Comparison of ENCODE assay signal across 1 cellular context in the genomic region with DNA sequence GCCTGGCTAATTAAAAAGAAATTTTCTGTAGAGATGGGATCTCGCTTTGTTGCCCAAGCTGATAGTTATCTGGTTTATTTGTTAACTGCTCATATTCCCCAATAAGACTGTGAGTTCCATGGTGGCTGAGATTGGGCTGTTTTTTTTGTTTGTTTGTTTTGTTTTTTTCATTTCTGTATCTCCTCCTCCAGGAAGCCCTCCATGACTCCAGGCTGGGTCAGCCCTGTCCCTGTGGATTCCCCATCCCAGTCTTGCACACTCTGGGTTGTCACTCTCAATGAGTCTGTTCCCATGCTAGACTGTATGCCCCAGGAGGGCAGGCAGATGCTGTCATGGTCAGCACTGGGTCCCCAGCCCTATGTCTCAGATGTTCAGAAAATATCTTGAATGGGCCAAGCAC.
TF ChIP-seq lines count a peak whose summit lies in the region.

No MANE protein-coding gene starts in this region.

TF ChIP-seq in H1, 55 proteins besides CTCF, POLR2A, EP300 and RAD21:
- TF ChIP-seq KDM1A (IDR thresholded peaks at IDR 0.05; ENCODE audit: borderline replicate concordance, low read length) = no peak
- no peak for TF ChIP-seq RNF2 (IDR thresholded peaks at IDR 0.05; ENCODE audit: borderline replicate concordance, low read depth, low read length, missing control alignments, poor library complexity, severe bottlenecking)
- TF ChIP-seq NANOG (IDR thresholded peaks at IDR 0.05; ENCODE audit: insufficient read depth, low read depth, low read length, poor library complexity, severe bottlenecking) = no peak
- TF ChIP-seq CBX5 (IDR thresholded peaks at IDR 0.05; ENCODE audit: low read depth, low read length) = no peak
- no peak for TF ChIP-seq SAP30 (IDR thresholded peaks at IDR 0.05; ENCODE audit: insufficient read depth, insufficient replicate concordance, low read length)
- no peak for TF ChIP-seq KDM4A (IDR thresholded peaks at IDR 0.05; ENCODE audit: low read depth, low read length, severe bottlenecking)
- TF ChIP-seq, protein P1, sequence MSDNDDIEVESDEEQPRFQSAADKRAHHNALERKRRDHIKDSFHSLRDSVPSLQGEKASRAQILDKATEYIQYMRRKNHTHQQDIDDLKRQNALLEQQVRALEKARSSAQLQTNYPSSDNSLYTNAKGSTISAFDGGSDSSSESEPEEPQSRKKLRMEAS (IDR thresholded peaks at IDR 0.05) = no peak
- no peak for TF ChIP-seq GTF2F1 (IDR thresholded peaks at IDR 0.05; ENCODE audit: borderline replicate concordance, low read depth, low read length)
- no peak for TF ChIP-seq BRCA1 (IDR thresholded peaks at IDR 0.05; ENCODE audit: low read depth, low read length)
- TF ChIP-seq CBX8 (IDR thresholded peaks at IDR 0.05; ENCODE audit: borderline replicate concordance, low read depth, low read length) = no peak
- no peak for TF ChIP-seq ASH2L (IDR thresholded peaks at IDR 0.05; ENCODE audit: low read length)
- no peak for TF ChIP-seq SRF (IDR thresholded peaks at IDR 0.05; ENCODE audit: low read depth, low read length)
- no peak for TF ChIP-seq POU5F1 (IDR thresholded peaks at IDR 0.05; ENCODE audit: low read depth, low read length)
- no peak for TF ChIP-seq PHF8 (conservative IDR thresholded peaks at IDR 0.05; ENCODE audit: low read depth, low read length)
- TF ChIP-seq RBBP5 (IDR thresholded peaks at IDR 0.05; ENCODE audit: borderline replicate concordance, low read depth, low read length) = no peak
- TF ChIP-seq, protein P2, sequence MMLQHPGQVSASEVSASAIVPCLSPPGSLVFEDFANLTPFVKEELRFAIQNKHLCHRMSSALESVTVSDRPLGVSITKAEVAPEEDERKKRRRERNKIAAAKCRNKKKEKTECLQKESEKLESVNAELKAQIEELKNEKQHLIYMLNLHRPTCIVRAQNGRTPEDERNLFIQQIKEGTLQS (IDR thresholded peaks at IDR 0.05; ENCODE audit: insufficient read depth, low read depth, low read length) = no peak
- no peak for TF ChIP-seq BCL11A (IDR thresholded peaks at IDR 0.05; ENCODE audit: low read depth in 2 of 2, low read length in 2 of 2)
- TF ChIP-seq EGR1 (IDR thresholded peaks at IDR 0.05; ENCODE audit: borderline replicate concordance, low read depth, low read length) = no peak
- TF ChIP-seq, protein P3, sequence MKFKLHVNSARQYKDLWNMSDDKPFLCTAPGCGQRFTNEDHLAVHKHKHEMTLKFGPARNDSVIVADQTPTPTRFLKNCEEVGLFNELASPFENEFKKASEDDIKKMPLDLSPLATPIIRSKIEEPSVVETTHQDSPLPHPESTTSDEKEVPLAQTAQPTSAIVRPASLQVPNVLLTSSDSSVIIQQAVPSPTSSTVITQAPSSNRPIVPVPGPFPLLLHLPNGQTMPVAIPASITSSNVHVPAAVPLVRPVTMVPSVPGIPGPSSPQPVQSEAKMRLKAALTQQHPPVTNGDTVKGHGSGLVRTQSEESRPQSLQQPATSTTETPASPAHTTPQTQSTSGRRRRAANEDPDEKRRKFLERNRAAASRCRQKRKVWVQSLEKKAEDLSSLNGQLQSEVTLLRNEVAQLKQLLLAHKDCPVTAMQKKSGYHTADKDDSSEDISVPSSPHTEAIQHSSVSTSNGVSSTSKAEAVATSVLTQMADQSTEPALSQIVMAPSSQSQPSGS (IDR thresholded peaks at IDR 0.05; ENCODE audit: low read length) = no peak
- no peak for TF ChIP-seq ZNF274 (IDR thresholded peaks at IDR 0.05; ENCODE audit: borderline replicate concordance, extremely low read depth, low read length)
TF ChIP-seq in H1: peak in this region for 0.
